In genomic region chr6:137207457-137207856, GRCh38 we compare ENCODE assay signal across 10 cellular contexts. TPM values are rescaled to one million over a fixed set of nuclear protein-coding genes. Genes with fewer than 3 reads are reported as not detected.
"Had no signal": no experiment of that assay in that cellular context is flagged by ENCODE, and none has a peak within 500 bp of the region (broad histone marks: within the 10 kb centered on the region; RNA-seq: fewer than 3 reads in every experiment).

No MANE protein-coding gene starts in this region.

RNA-seq across cellular contexts. Expression of gene IL22RA2, which starts 34.0 kb away (rescaled TPM):
- total RNA-seq: HepG2, HT1080, IMR-90, M059J, OCI-LY7, PC-3, Peyer's patch, Right ventricle myocardium inferior, RPMI7951, SJCRH30 had no signal
- polyA plus RNA-seq: HepG2, IMR-90 had no signal
